15 cellular contexts compared by ENCODE assay signal in genomic region chr18:45291616-45292612, GRCh38.
A peak's percentile ranks its signal among the peaks of the same experiment; 100 is the strongest.
DNase-seq lines count a peak whose midpoint lies in the region; ATAC-seq and TF ChIP-seq lines count a peak whose summit lies in the region.
"Had no signal": no experiment of that assay in that cellular context is flagged by ENCODE, and none has a peak within 500 bp of the region (broad histone marks: within the 10 kb centered on the region; RNA-seq: fewer than 3 reads in every experiment).

No MANE protein-coding gene starts in this region.

- TF ChIP-seq CTCF in AG10803 (conservative IDR thresholded peaks at IDR 0.05; ENCODE audit: low read length) (no peak), NB4 (IDR thresholded peaks at IDR 0.05; ENCODE audit: low read depth, low read length) (no peak), suprapubic skin (IDR thresholded peaks at IDR 0.05) (no peak)

- H3K4me1 ChIP-seq in suprapubic skin, result no peaks in the 10 kb centered on the region
- H3K4me1 ChIP-seq: upper lobe of left lung had no signal

- no peak for TF ChIP-seq POLR2A in NB4 (IDR thresholded peaks at IDR 0.05; ENCODE audit: extremely low read depth, insufficient read length)
- TF ChIP-seq POLR2A in suprapubic skin (IDR thresholded peaks at IDR 0.05), result no peak

- peaks cover 39% of the 10 kb centered on the region for H3K27me3 Mint-ChIP-seq in stimulated activated memory B cell treated with anti-CD40 and anti-IgM and Interleukin-4, amounts not matched to agents 10 μg/mL and 1 μg/mL and 100 μg/mL, for 72 hours
- peaks cover 14% of the 10 kb centered on the region for H3K27me3 Mint-ChIP-seq in activated T-helper 17 cell treated with anti-CD3 and anti-CD28 coated beads, Interleukin-2, amount 50 U/mL, for 72 hours
- H3K27me3 Mint-ChIP-seq: activated CD8-positive, alpha-beta T cell treated with anti-CD3 and anti-CD28 coated beads for 36 hours had no signal

- no peaks in the 10 kb centered on the region for H3K36me3 ChIP-seq in suprapubic skin
- H3K36me3 ChIP-seq: upper lobe of left lung had no signal

- H3K27ac Mint-ChIP-seq in stimulated activated memory B cell treated with anti-CD40 and anti-IgM and Interleukin-4, amounts not matched to agents 10 μg/mL and 1 μg/mL and 100 μg/mL, for 72 hours, result no peak overlapping the region
- no peak overlapping the region for H3K27ac Mint-ChIP-seq in activated T-helper 17 cell treated with anti-CD3 and anti-CD28 coated beads, Interleukin-2, amount 50 U/mL, for 72 hours
- H3K27ac Mint-ChIP-seq: activated CD8-positive, alpha-beta T cell treated with anti-CD3 and anti-CD28 coated beads for 36 hours; activated naive CD4-positive, alpha-beta T cell treated with anti-CD3 and anti-CD28 coated beads, Interleukin-2, amount 50 U/mL, for 72 hours; B cell had no signal

- no peak overlapping the region for H3K4me3 Mint-ChIP-seq in stimulated activated memory B cell treated with anti-CD40 and anti-IgM and Interleukin-4, amounts not matched to agents 10 μg/mL and 1 μg/mL and 100 μg/mL, for 72 hours
- no peak overlapping the region for H3K4me3 Mint-ChIP-seq in activated T-helper 17 cell treated with anti-CD3 and anti-CD28 coated beads, Interleukin-2, amount 50 U/mL, for 72 hours
- H3K4me3 Mint-ChIP-seq: activated CD8-positive, alpha-beta T cell treated with anti-CD3 and anti-CD28 coated beads for 36 hours; B cell had no signal

- WGBS in suprapubic skin, result 71% methylated on average over 17 of the region's 17 CpGs

- no peak overlapping the region for H3K27ac ChIP-seq in suprapubic skin
- H3K27ac ChIP-seq: HL-60, upper lobe of left lung had no signal

- no peaks in the 10 kb centered on the region for H3K9me3 Mint-ChIP-seq in stimulated activated memory B cell treated with anti-CD40 and anti-IgM and Interleukin-4, amounts not matched to agents 10 μg/mL and 1 μg/mL and 100 μg/mL, for 72 hours
- no peaks in the 10 kb centered on the region for H3K9me3 Mint-ChIP-seq in activated T-helper 17 cell treated with anti-CD3 and anti-CD28 coated beads, Interleukin-2, amount 50 U/mL, for 72 hours
- H3K9me3 Mint-ChIP-seq: activated CD8-positive, alpha-beta T cell treated with anti-CD3 and anti-CD28 coated beads for 36 hours; activated naive CD4-positive, alpha-beta T cell treated with anti-CD3 and anti-CD28 coated beads, Interleukin-2, amount 50 U/mL, for 72 hours had no signal

- H3K36me3 Mint-ChIP-seq in stimulated activated memory B cell treated with anti-CD40 and anti-IgM and Interleukin-4, amounts not matched to agents 10 μg/mL and 1 μg/mL and 100 μg/mL, for 72 hours, result no peaks in the 10 kb centered on the region
- no peaks in the 10 kb centered on the region for H3K36me3 Mint-ChIP-seq in activated T-helper 17 cell treated with anti-CD3 and anti-CD28 coated beads, Interleukin-2, amount 50 U/mL, for 72 hours (ENCODE audit: low read depth)
- H3K36me3 Mint-ChIP-seq: activated naive CD4-positive, alpha-beta T cell treated with anti-CD3 and anti-CD28 coated beads, Interleukin-2, amount 50 U/mL, for 72 hours had no signal

- TF ChIP-seq EP300 in suprapubic skin (IDR thresholded peaks at IDR 0.05), result no peak

- H3K4me3 ChIP-seq in AG10803 (ENCODE audit: low read length) (no peak overlapping the region), NB4 (ENCODE audit: low read depth, low read length) (no peak overlapping the region), suprapubic skin (no peak overlapping the region)
- H3K4me3 ChIP-seq: upper lobe of left lung had no signal

- no peaks in the 10 kb centered on the region for H3K27me3 ChIP-seq in suprapubic skin
- H3K27me3 ChIP-seq: upper lobe of left lung had no signal

- no peaks in the 10 kb centered on the region for H3K4me1 Mint-ChIP-seq in stimulated activated memory B cell treated with anti-CD40 and anti-IgM and Interleukin-4, amounts not matched to agents 10 μg/mL and 1 μg/mL and 100 μg/mL, for 72 hours
- H3K4me1 Mint-ChIP-seq in activated T-helper 17 cell treated with anti-CD3 and anti-CD28 coated beads, Interleukin-2, amount 50 U/mL, for 72 hours, result no peaks in the 10 kb centered on the region
- H3K4me1 Mint-ChIP-seq: B cell had no signal

- peak; percentile 54 for DNase-seq in AG10803 (ENCODE audit: low read depth)
- DNase-seq in NB4 (ENCODE audit: low read depth), result peak; percentile 40
- DNase-seq in amniotic epithelial cell (ENCODE audit: low read depth), result peak; percentile 4
- DNase-seq in inferior parietal cortex (ENCODE audit: extremely low spot score), result peak; percentile 44
- no peak for DNase-seq in suprapubic skin (ENCODE audit: low spot score in 2 of 2)
- DNase-seq: activated CD8-positive, alpha-beta T cell treated with anti-CD3 and anti-CD28 coated beads for 36 hours; NCI-H2107; SW 1271; upper lobe of left lung had no signal

- ATAC-seq in GM18517 (IDR thresholded peaks at IDR 0.05; ENCODE audit: unreplicated experiment), result no peak
- no peak for ATAC-seq in stimulated activated memory B cell treated with anti-CD40 and anti-IgM and Interleukin-4, amounts not matched to agents 10 μg/mL and 1 μg/mL and 100 μg/mL, for 72 hours
- ATAC-seq in activated T-helper 17 cell treated with anti-CD3 and anti-CD28 coated beads, Interleukin-2, amount 50 U/mL, for 72 hours (replicated peaks), result no peak
- ATAC-seq: activated CD8-positive, alpha-beta T cell treated with anti-CD3 and anti-CD28 coated beads for 36 hours; activated naive CD4-positive, alpha-beta T cell treated with anti-CD3 and anti-CD28 coated beads, Interleukin-2, amount 50 U/mL, for 72 hours had no signal

- no peaks in the 10 kb centered on the region for H3K9me3 ChIP-seq in suprapubic skin
- H3K9me3 ChIP-seq: upper lobe of left lung had no signal

Comparison
In these comparisons a context has a peak if more than half of its experiments do, and no peak if none do; other contexts are left out.
1. DNase-seq: peak in AG10803 (single experiment), NB4 (single experiment), amniotic epithelial cell (single experiment) and inferior parietal cortex (single experiment); none in suprapubic skin (0 of 2).